ENCODE assay signal across 8 cellular contexts in the genomic region with DNA sequence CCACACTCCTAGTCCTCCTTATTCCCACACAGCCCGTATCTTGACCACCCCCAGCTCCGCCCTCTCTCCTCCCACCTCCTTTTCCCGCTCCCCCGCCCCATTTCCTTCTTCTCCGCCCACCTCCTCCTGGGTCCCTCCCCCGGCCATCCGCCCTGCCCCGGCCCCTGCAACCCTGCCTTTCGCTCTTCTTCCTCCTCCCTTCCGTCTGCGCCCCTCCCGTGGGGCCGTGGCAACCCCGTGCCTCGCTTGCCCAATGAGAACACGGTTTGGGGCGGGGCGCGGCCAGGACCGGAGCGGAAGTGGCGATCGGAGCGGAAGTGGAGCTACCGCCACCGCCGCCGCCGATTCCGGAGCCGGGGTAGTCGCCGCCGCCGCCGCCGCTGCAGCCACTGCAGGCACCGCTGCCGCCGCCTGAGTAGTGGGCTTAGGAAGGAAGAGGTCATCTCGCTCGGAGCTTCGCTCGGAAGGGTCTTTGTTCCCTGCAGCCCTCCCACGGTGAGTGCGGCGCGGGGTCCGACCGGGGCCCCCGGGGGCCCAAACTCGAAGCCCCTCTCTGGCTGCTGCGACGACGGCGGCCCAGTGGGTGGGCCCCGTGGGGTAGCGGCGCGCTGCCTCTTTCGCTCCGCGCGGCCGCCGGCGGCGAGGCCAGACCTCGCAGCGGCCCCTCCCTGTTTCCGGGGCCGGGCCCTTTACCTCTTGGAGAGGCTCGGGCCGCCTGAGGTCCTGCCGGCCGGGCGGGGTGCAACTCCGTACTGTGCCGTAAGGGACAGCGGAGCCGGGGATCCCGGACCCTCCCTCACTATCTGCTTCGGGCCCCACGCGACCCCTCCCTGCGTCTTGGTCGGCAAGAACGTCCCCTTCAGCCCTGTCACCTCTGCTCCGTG. TPM values are rescaled to one million over a fixed set of nuclear protein-coding genes. Genes with fewer than 3 reads are reported as not detected.
DNase-seq lines count a peak whose midpoint lies in the region; ATAC-seq and TF ChIP-seq lines count a peak whose summit lies in the region.

A gene (plus strand): TSS at position 314 of the 884 bp plus-strand sequence. CDS start 15,829 bp downstream, outside the sequence.

- peak within 1 kb of the TSS; percentile 91 for H3K27ac Mint-ChIP-seq in WTC11
- H3K27ac Mint-ChIP-seq in immature natural killer cell: peak within 1 kb of the TSS; percentile 92 to 98 (median 96)

- TF ChIP-seq CTCF in WTC11 (IDR thresholded peaks at IDR 0.05) (no peak), cardiac fibroblast (IDR thresholded peaks at IDR 0.05; ENCODE audit: low read depth, low read length) (peak; percentile 14), spleen (IDR thresholded peaks at IDR 0.05 in 8 of 11, conservative IDR thresholded peaks at IDR 0.05 in 3 of 11) (peak in 6 of 11 experiments; percentile 11 to 43 (median 33))

- POLR2A ChIA-PET in WTC11 (lab: Charles Lee): interaction anchor here (0.6 to 1.7 kb wide), 7 partner anchors 9 to 1212 kb away, joined by 3 to 8 read pairs (median 3); a partner anchor contains a TSS

- DNase-seq in AG08395 (ENCODE audit: low spot score) (peak; percentile 99), NCI-H226 (peak; percentile 97), WTC11 (ENCODE audit: low spot score) (peak; percentile 99), cardiac fibroblast (ENCODE audit: low read depth in 2 of 2) (peak; percentile 96 to 99), immature natural killer cell (peak; percentile 96 to 98 (median 97)), spleen (peak; percentile 99)

- H3K4me3 Mint-ChIP-seq in WTC11: peak within 1 kb of the TSS; percentile 97
- peak within 1 kb of the TSS; percentile 93 to 97 (median 95) for H3K4me3 Mint-ChIP-seq in immature natural killer cell

- intact Hi-C loops in spleen (cut with DNase I; ENCODE audit: low total_unique reads): no loop called here

- 0 to 1% (median 1%) methylated on average over 47 to 89 of the region's 89 CpGs for WGBS in spleen, 5 donors

- H3K9me3 ChIP-seq in spleen: no peaks in the 10 kb centered on the region

- CTCF ChIA-PET in WTC11 (lab: Charles Lee): interaction anchor here (0.7 to 2.6 kb wide), 11 partner anchors 24 to 408 kb away, joined by 3 to 21 read pairs (median 4); a partner anchor contains a TSS

- ATAC-seq in GM18907 (IDR thresholded peaks at IDR 0.05; ENCODE audit: unreplicated experiment) (peak; percentile 94), HG03159 (IDR thresholded peaks at IDR 0.05; ENCODE audit: unreplicated experiment) (peak; percentile 91), WTC11 (peak; percentile 98)

- no peaks in the 10 kb centered on the region for H3K9me3 Mint-ChIP-seq in WTC11
- H3K9me3 Mint-ChIP-seq in immature natural killer cell: no peaks in the 10 kb centered on the region

- H3K27ac ChIP-seq in spleen: peak within 1 kb of the TSS; percentile 96 to 100 (median 99)

- H3K4me3 ChIP-seq in cardiac fibroblast (replicated peaks in 1 of 2; ENCODE audit: low read depth in 2 of 2, low read length in 2 of 2) (peak within 1 kb of the TSS; percentile 88 to 92), spleen (peak within 1 kb of the TSS; percentile 75 to 99 (median 80))

- peaks cover 46% of the 10 kb centered on the region for H3K4me1 Mint-ChIP-seq in WTC11
- peaks cover 59 to 66% of the 10 kb centered on the region in 2 donors for H3K4me1 Mint-ChIP-seq in immature natural killer cell

- H3K36me3 ChIP-seq in spleen: peaks cover 0 to 15% (median 0%) of the 10 kb centered on the region in 6 donors

- TF ChIP-seq POLR2A in spleen (IDR thresholded peaks at IDR 0.05): peak; percentile 19 to 55 (median 43)

- H3K36me3 Mint-ChIP-seq in WTC11: no peaks in the 10 kb centered on the region
- no peaks in the 10 kb centered on the region for H3K36me3 Mint-ChIP-seq in immature natural killer cell

- H3K4me1 ChIP-seq in spleen: peaks cover 41 to 62% (median 54%) of the 10 kb centered on the region in 6 donors

- peaks cover 3% of the 10 kb centered on the region; the same call in 1 of the 2 replicates for H3K27me3 Mint-ChIP-seq in WTC11 (ENCODE audit: low read depth)
- H3K27me3 Mint-ChIP-seq in immature natural killer cell (ENCODE audit: low read depth in 3 of 3): peaks cover 2 to 19% (median 15%) of the 10 kb centered on the region in 3 donors

- no peaks in the 10 kb centered on the region for H3K27me3 ChIP-seq in spleen (replicated peaks in 1 of 7)

TF ChIP-seq in WTC11, 78 proteins besides CTCF, POLR2A, EP300 and RAD21 (continues in another document):
- TF ChIP-seq RELA (CRISPR knock-in tag; IDR thresholded peaks at IDR 0.05; ENCODE audit: borderline replicate concordance) (no peak), SOX15 (CRISPR knock-in tag; IDR thresholded peaks at IDR 0.05) (no peak), SMAD3 (CRISPR knock-in tag; IDR thresholded peaks at IDR 0.05; ENCODE audit: borderline replicate concordance) (no peak), ZNF219 (CRISPR knock-in tag; IDR thresholded peaks at IDR 0.05; ENCODE audit: borderline replicate concordance) (no peak), TP53 (CRISPR knock-in tag; IDR thresholded peaks at IDR 0.05) (peak; percentile 79; the same call in 1 of the 2 replicates), HMGA2 (CRISPR knock-in tag; IDR thresholded peaks at IDR 0.05) (no peak), ZNF317 (CRISPR knock-in tag; IDR thresholded peaks at IDR 0.05; ENCODE audit: borderline replicate concordance, low read depth) (no peak), ZBTB21 (CRISPR knock-in tag; IDR thresholded peaks at IDR 0.05; ENCODE audit: borderline replicate concordance) (0 out of 2 replicates have a peak, but pooled peaks have one; percentile 46), FOXJ3 (CRISPR knock-in tag; IDR thresholded peaks at IDR 0.05; ENCODE audit: borderline replicate concordance) (no peak), TEAD4 (CRISPR knock-in tag; IDR thresholded peaks at IDR 0.05) (no peak), NFE2L1 (CRISPR knock-in tag; IDR thresholded peaks at IDR 0.05) (peak; percentile 38; the same call in 1 of the 2 replicates)
- TF ChIP-seq, protein P1, sequence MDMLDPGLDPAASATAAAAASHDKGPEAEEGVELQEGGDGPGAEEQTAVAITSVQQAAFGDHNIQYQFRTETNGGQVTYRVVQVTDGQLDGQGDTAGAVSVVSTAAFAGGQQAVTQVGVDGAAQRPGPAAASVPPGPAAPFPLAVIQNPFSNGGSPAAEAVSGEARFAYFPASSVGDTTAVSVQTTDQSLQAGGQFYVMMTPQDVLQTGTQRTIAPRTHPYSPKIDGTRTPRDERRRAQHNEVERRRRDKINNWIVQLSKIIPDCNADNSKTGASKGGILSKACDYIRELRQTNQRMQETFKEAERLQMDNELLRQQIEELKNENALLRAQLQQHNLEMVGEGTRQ (CRISPR knock-in tag; IDR thresholded peaks at IDR 0.05): peak; percentile 90
- TF ChIP-seq, protein P2, sequence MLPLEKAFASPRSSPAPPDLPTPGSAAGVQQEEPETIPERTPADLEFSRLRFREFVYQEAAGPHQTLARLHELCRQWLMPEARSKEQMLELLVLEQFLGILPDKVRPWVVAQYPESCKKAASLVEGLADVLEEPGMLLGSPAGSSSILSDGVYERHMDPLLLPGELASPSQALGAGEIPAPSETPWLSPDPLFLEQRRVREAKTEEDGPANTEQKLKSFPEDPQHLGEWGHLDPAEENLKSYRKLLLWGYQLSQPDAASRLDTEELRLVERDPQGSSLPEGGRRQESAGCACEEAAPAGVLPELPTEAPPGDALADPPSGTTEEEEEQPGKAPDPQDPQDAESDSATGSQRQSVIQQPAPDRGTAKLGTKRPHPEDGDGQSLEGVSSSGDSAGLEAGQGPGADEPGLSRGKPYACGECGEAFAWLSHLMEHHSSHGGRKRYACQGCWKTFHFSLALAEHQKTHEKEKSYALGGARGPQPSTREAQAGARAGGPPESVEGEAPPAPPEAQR (CRISPR knock-in tag; IDR thresholded peaks at IDR 0.05): no peak
- TF ChIP-seq, protein P3, sequence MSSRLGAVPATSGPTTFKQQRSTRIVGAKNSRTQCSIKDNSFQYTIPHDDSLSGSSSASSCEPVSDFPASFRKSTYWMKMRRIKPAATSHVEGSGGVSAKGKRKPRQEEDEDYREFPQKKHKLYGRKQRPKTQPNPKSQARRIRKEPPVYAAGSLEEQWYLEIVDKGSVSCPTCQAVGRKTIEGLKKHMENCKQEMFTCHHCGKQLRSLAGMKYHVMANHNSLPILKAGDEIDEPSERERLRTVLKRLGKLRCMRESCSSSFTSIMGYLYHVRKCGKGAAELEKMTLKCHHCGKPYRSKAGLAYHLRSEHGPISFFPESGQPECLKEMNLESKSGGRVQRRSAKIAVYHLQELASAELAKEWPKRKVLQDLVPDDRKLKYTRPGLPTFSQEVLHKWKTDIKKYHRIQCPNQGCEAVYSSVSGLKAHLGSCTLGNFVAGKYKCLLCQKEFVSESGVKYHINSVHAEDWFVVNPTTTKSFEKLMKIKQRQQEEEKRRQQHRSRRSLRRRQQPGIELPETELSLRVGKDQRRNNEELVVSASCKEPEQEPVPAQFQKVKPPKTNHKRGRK (CRISPR knock-in tag; IDR thresholded peaks at IDR 0.05; ENCODE audit: borderline replicate concordance): no peak
- TF ChIP-seq, protein P4, sequence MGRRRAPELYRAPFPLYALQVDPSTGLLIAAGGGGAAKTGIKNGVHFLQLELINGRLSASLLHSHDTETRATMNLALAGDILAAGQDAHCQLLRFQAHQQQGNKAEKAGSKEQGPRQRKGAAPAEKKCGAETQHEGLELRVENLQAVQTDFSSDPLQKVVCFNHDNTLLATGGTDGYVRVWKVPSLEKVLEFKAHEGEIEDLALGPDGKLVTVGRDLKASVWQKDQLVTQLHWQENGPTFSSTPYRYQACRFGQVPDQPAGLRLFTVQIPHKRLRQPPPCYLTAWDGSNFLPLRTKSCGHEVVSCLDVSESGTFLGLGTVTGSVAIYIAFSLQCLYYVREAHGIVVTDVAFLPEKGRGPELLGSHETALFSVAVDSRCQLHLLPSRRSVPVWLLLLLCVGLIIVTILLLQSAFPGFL (CRISPR knock-in tag; IDR thresholded peaks at IDR 0.05; ENCODE audit: borderline replicate concordance): no peak
- TF ChIP-seq, protein P5, sequence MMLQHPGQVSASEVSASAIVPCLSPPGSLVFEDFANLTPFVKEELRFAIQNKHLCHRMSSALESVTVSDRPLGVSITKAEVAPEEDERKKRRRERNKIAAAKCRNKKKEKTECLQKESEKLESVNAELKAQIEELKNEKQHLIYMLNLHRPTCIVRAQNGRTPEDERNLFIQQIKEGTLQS (CRISPR knock-in tag; conservative IDR thresholded peaks at IDR 0.05): no peak
- TF ChIP-seq, protein P6, sequence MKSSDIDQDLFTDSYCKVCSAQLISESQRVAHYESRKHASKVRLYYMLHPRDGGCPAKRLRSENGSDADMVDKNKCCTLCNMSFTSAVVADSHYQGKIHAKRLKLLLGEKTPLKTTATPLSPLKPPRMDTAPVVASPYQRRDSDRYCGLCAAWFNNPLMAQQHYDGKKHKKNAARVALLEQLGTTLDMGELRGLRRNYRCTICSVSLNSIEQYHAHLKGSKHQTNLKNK (CRISPR knock-in tag; IDR thresholded peaks at IDR 0.05): no peak

RNA-seq across cellular contexts. Expression of the gene that starts here (rescaled TPM):
- total RNA-seq in WTC11 (2021) (177 to 216 TPM (median 183 TPM) in 3 replicates), spleen (100 to 1,000 TPM; 147 to 237 (median 210) TPM)
- polyA plus RNA-seq in immature natural killer cell (100 to 1,000 TPM; 541 to 648 (median 556) TPM), spleen (100 to 1,000 TPM in 1 of 3 donors, 10 to 100 TPM in 2; 85.8 to 107 (median 96.7) TPM)

Comparison
In these comparisons a context has a peak if more than half of its experiments do, and no peak if none do; other contexts are left out.
1. Peak in every context shown above with its lines: DNase-seq, ATAC-seq, H3K4me3 ChIP-seq and H3K27ac ChIP-seq.
2. RNA of the gene that starts here (polyA plus RNA-seq): 541 to 648 TPM in immature natural killer cell; 85.8 to 107 TPM in spleen; every median in the first group is over 4 times any median in the second.